In the genomic region with DNA sequence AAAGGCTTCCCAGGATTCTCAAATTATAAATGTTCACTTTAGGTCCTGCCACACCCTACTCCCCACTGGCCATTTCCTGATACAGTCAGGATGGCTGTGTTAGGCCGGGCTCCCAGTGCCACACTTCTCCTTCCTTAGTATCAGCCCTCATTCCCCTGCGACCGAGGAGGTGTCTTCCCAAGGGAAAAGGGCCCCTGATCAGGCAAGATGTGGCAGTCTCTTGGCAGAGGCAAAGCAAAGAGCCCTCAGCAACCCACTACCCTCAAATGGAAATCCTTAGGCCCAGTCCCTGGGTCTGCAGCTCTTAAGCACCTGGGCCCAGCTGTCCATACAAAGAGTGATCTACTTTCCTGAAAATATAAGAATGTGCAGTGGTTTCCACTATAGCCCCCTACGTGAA, we compare ENCODE assay signal across 18 cellular contexts.
A peak's percentile ranks its signal among the peaks of the same experiment; 100 is the strongest.
DNase-seq lines count a peak whose midpoint lies in the region; ATAC-seq, FAIRE-seq and TF ChIP-seq lines count a peak whose summit lies in the region.
"Had no signal": no experiment of that assay in that cellular context is flagged by ENCODE, and none has a peak within 500 bp of the region (broad histone marks: within the 10 kb centered on the region; RNA-seq: fewer than 3 reads in every experiment).

No MANE protein-coding gene starts in this region.

- no peak for DNase-seq in HTR-8/SVneo (ENCODE audit: insufficient read length, low spot score)
- DNase-seq in coronary artery (ENCODE audit: low spot score) = peak; percentile 47
- no peak for DNase-seq in neuronal stem cell (ENCODE audit: low spot score)
- DNase-seq in vagina (ENCODE audit: extremely low spot score in 2 of 2) = peak; percentile 28 to 54
- no peak for DNase-seq in stimulated activated effector memory CD8-positive, alpha-beta T cell treated with anti-CD3 and anti-CD28 coated beads, Interleukin-12 subunit alpha, Interleukin-12 subunit beta, amount 100 ng/mL, for 72 hours (ENCODE audit: low spot score in 2 of 2)
- DNase-seq in stimulated activated naive CD8-positive, alpha-beta T cell treated with anti-CD3 and anti-CD28 coated beads, Interleukin-15, Interleukin-2, amounts not matched to agents 100 U/mL and 50 U/mL, for 24 hours = no peak
- DNase-seq: C1 segment of cervical spinal cord; Calu3; CD4-positive, alpha-beta memory T cell; COR-L47; DMS53; DMS79 treated with DMSO at 0.1 percent for 48 hours; GF-D8; H9 had no signal

- no peak overlapping the region for H2BK15ac ChIP-seq in neuronal stem cell (ENCODE audit: low read length)

- H2AFZ ChIP-seq in neuronal stem cell (ENCODE audit: low read length) = no peak overlapping the region

- no peaks in the 10 kb centered on the region for H3K36me3 Mint-ChIP-seq in stimulated activated effector memory CD8-positive, alpha-beta T cell treated with anti-CD3 and anti-CD28 coated beads, Interleukin-12 subunit alpha, Interleukin-12 subunit beta, amount 100 ng/mL, for 72 hours

- no peak overlapping the region for H3K4ac ChIP-seq in neuronal stem cell (ENCODE audit: low read length)

- H3K4me3 ChIP-seq in coronary artery (no peak overlapping the region), neuronal stem cell (ENCODE audit: low read length in 2 of 2) (no peak overlapping the region), vagina (no peak overlapping the region)
- H3K4me3 ChIP-seq: GM23338 had no signal

- intact Hi-C loops in vagina (cut with DNase I) = no loop called here

- no peak overlapping the region for H3K4me3 Mint-ChIP-seq in stimulated activated effector memory CD8-positive, alpha-beta T cell treated with anti-CD3 and anti-CD28 coated beads, Interleukin-12 subunit alpha, Interleukin-12 subunit beta, amount 100 ng/mL, for 72 hours
- H3K4me3 Mint-ChIP-seq: CD4-positive, alpha-beta memory T cell; GM23338; H9 had no signal

- no peak overlapping the region for H2BK120ac ChIP-seq in neuronal stem cell (ENCODE audit: low read depth, low read length)

- H3K4me1 Mint-ChIP-seq in stimulated activated effector memory CD8-positive, alpha-beta T cell treated with anti-CD3 and anti-CD28 coated beads, Interleukin-12 subunit alpha, Interleukin-12 subunit beta, amount 100 ng/mL, for 72 hours = no peaks in the 10 kb centered on the region
- H3K4me1 Mint-ChIP-seq: CD4-positive, alpha-beta memory T cell had no signal

- no peak overlapping the region for H3K9ac ChIP-seq in neuronal stem cell (ENCODE audit: low read depth, low read length, poor library complexity)

- TF ChIP-seq CTCF in coronary artery (IDR thresholded peaks at IDR 0.05) (no peak), vagina (IDR thresholded peaks at IDR 0.05) (no peak)

- H3K27ac Mint-ChIP-seq in stimulated activated effector memory CD8-positive, alpha-beta T cell treated with anti-CD3 and anti-CD28 coated beads, Interleukin-12 subunit alpha, Interleukin-12 subunit beta, amount 100 ng/mL, for 72 hours = no peak overlapping the region
- H3K27ac Mint-ChIP-seq: CD4-positive, alpha-beta memory T cell; GM23338; H9 had no signal

- WGBS in neuronal stem cell (ENCODE audit: extremely low coverage in 2 of 2, insufficient read length in 2 of 2, insufficient replicate concordance in 1 of 2), 2 donors = no CpG with 5 or more reads among the region's 4 CpGs

- H3K23ac ChIP-seq in neuronal stem cell (ENCODE audit: low read depth, low read length, poor library complexity) = no peak overlapping the region

- H2BK12ac ChIP-seq in neuronal stem cell (ENCODE audit: low read length) = peak overlapping the region; percentile 78

- TF ChIP-seq POLR2A in vagina (IDR thresholded peaks at IDR 0.05) = no peak

- no peak overlapping the region for H4K91ac ChIP-seq in neuronal stem cell (ENCODE audit: low read depth, low read length, poor library complexity)

- no peak overlapping the region for H2AK5ac ChIP-seq in neuronal stem cell (ENCODE audit: low read depth, low read length)

- ATAC-seq in stimulated activated effector memory CD8-positive, alpha-beta T cell treated with anti-CD3 and anti-CD28 coated beads, Interleukin-12 subunit alpha, Interleukin-12 subunit beta, amount 100 ng/mL, for 72 hours = no peak
- no peak for ATAC-seq in stimulated activated naive CD8-positive, alpha-beta T cell treated with anti-CD3 and anti-CD28 coated beads, Interleukin-15, Interleukin-2, amounts not matched to agents 100 U/mL and 50 U/mL, for 24 hours
- ATAC-seq: GM23338, HCT116 had no signal

- H3K4me1 ChIP-seq in neuronal stem cell (ENCODE audit: control insufficient read depth in 2 of 2, insufficient read depth in 1 of 2, low read depth in 1 of 2, low read length in 2 of 2) (peaks cover 4 to 13% of the 10 kb centered on the region in 2 donors), vagina (no peaks in the 10 kb centered on the region)

- H3K9me3 ChIP-seq in neuronal stem cell (replicated peaks in 1 of 2; ENCODE audit: control insufficient read depth in 2 of 2, insufficient read depth in 1 of 2, low read depth in 1 of 2, low read length in 2 of 2) = peaks cover 0 to 4% of the 10 kb centered on the region in 2 donors
- no peaks in the 10 kb centered on the region for H3K9me3 ChIP-seq in vagina

- no peak overlapping the region for H3K4me2 ChIP-seq in neuronal stem cell (ENCODE audit: insufficient read depth, low read length, poor library complexity, severe bottlenecking)
- H3K4me2 ChIP-seq: GM23338 had no signal

- H3K36me3 ChIP-seq in neuronal stem cell (replicated peaks in 1 of 2; ENCODE audit: control insufficient read depth in 2 of 2, insufficient read depth in 2 of 2, low read length in 2 of 2) (no peaks in the 10 kb centered on the region), vagina (no peaks in the 10 kb centered on the region)

- H3K9me3 Mint-ChIP-seq in stimulated activated effector memory CD8-positive, alpha-beta T cell treated with anti-CD3 and anti-CD28 coated beads, Interleukin-12 subunit alpha, Interleukin-12 subunit beta, amount 100 ng/mL, for 72 hours = no peaks in the 10 kb centered on the region
- H3K9me3 Mint-ChIP-seq: GM23338 had no signal

- H3K27ac ChIP-seq in coronary artery (no peak overlapping the region), neuronal stem cell (replicated peaks; ENCODE audit: low read length) (no peak overlapping the region), vagina (no peak overlapping the region)

- H3K14ac ChIP-seq in neuronal stem cell (ENCODE audit: low read length) = no peak overlapping the region

- no peaks in the 10 kb centered on the region for H3K79me1 ChIP-seq in neuronal stem cell (ENCODE audit: low read depth, low read length)

- no peak overlapping the region for H4K8ac ChIP-seq in neuronal stem cell (ENCODE audit: low read depth, low read length)

- FAIRE-seq in HTR-8/SVneo (lab: Jason Lieb, UNC) = peak; percentile 31
- FAIRE-seq: GM12891, GM18507 had no signal

- H3K27me3 ChIP-seq in neuronal stem cell (ENCODE audit: control insufficient read depth in 3 of 3, insufficient read depth in 3 of 3, low read depth in 1 of 3, low read length in 3 of 3) (no peaks in the 10 kb centered on the region), vagina (no peaks in the 10 kb centered on the region)

- no peak overlapping the region for H2BK5ac ChIP-seq in neuronal stem cell (ENCODE audit: low read length)

- peak overlapping the region; percentile 79 for H3K18ac ChIP-seq in neuronal stem cell (ENCODE audit: low read length)

Comparison
In these comparisons a context has a peak if more than half of its experiments do, and no peak if none do; other contexts are left out.
1. DNase-seq: peak in coronary artery (single experiment) and vagina (2 of 2); none in HTR-8/SVneo (single experiment), neuronal stem cell (single experiment), stimulated activated effector memory CD8-positive, alpha-beta T cell treated with anti-CD3 and anti-CD28 coated beads, Interleukin-12 subunit alpha, Interleukin-12 subunit beta, amount 100 ng/mL, for 72 hours (0 of 2) and stimulated activated naive CD8-positive, alpha-beta T cell treated with anti-CD3 and anti-CD28 coated beads, Interleukin-15, Interleukin-2, amounts not matched to agents 100 U/mL and 50 U/mL, for 24 hours (single experiment).